Comparison of ENCODE assay signal across 9 cellular contexts in genomic region chr2:26067980-26068507, GRCh38. TPM values are rescaled to one million over a fixed set of nuclear protein-coding genes. Genes with fewer than 3 reads are reported as not detected.
DNase-seq lines count a peak whose midpoint lies in the region; ATAC-seq, FAIRE-seq and TF ChIP-seq lines count a peak whose summit lies in the region.
"Had no signal": no experiment of that assay in that cellular context is flagged by ENCODE, and none has a peak within 500 bp of the region (broad histone marks: within the 10 kb centered on the region; RNA-seq: fewer than 3 reads in every experiment).

No MANE protein-coding gene starts in this region.

- H4K20me1 ChIP-seq in H1 (replicated peaks in 1 of 2; ENCODE audit: control insufficient read depth in 1 of 2, insufficient read depth in 2 of 2, low read length in 2 of 2), result peaks cover 5 to 9% of the 10 kb centered on the region in 2 experiments
- peaks cover 98% of the 10 kb centered on the region for H4K20me1 ChIP-seq in smooth muscle cell (ENCODE audit: low read depth)

- CTCF ChIA-PET in H1 (lab: Charles Lee; ENCODE audit: partially characterized antibody), result no interaction called here

- H2BK5ac ChIP-seq in H1 (ENCODE audit: low read depth, low read length), result no peak overlapping the region

- POLR2A ChIA-PET in H1 (lab: Charles Lee; ENCODE audit: partially characterized antibody), result interaction anchor here (1.0 to 1.9 kb wide), 7 partner anchors 8 to 72 kb away, joined by 3 to 5 read pairs (median 3); partner anchors contain the start of gene RAB10

- no peak overlapping the region for H3K14ac ChIP-seq in H1 (ENCODE audit: insufficient read length)

- no peaks in the 10 kb centered on the region for H3K9me3 Mint-ChIP-seq in activated CD4-positive, alpha-beta T cell treated with anti-CD3 and anti-CD28 coated beads, Interleukin-2, amount 10 ng/mL, durations not matched to agents 24 days and 14 days

- TF ChIP-seq EP300 in H1 (IDR thresholded peaks at IDR 0.05; ENCODE audit: borderline replicate concordance in 1 of 2, low read depth in 2 of 2, low read length in 2 of 2), result no peak

- H3K36me3 ChIP-seq in H1 (ENCODE audit: control insufficient read depth in 2 of 4, insufficient read depth in 4 of 4, low read length in 3 of 4) (peaks cover 0 to 4% (median 0%) of the 10 kb centered on the region in 4 experiments; a peak in 1 of 8 replicates), smooth muscle cell (ENCODE audit: low read depth) (no peaks in the 10 kb centered on the region)

- intact Hi-C loops in activated CD4-positive, alpha-beta T cell treated with anti-CD3 and anti-CD28 coated beads, Interleukin-2, amount 10 ng/mL, durations not matched to agents 24 days and 14 days (cut with micrococcal nuclease), result loop anchor here (1.0 to 10.0 kb wide), 3 partner anchors 18 to 193 kb away; partner anchors contain the start of genes ASXL2 and RAB10
- intact Hi-C loops in left cardiac atrium (cut with DNase I), result no loop called here

- no peak for TF ChIP-seq RAD21 in H1 (IDR thresholded peaks at IDR 0.05 in 1 of 2, conservative IDR thresholded peaks at IDR 0.05 in 1 of 2; ENCODE audit: low read depth in 2 of 2, low read length in 2 of 2)

- H3K4me2 ChIP-seq in H1 (ENCODE audit: insufficient read depth in 1 of 2, low read depth in 2 of 2, low read length in 2 of 2) (0 out of 4 replicates have a peak overlapping the region, but pooled peaks of 1 of the 2 experiments have one; percentile 17), smooth muscle cell (peak overlapping the region; percentile 69)

- H4K91ac ChIP-seq in H1 (replicated peaks; ENCODE audit: insufficient read length, low read length), result no peak overlapping the region

- H4K8ac ChIP-seq in H1 (ENCODE audit: extremely low read depth, insufficient read depth, low read length), result no peak overlapping the region

- H2BK15ac ChIP-seq in H1 (ENCODE audit: low read length), result no peak overlapping the region

- peaks cover 0 to 11% (median 4%) of the 10 kb centered on the region in 4 experiments; a peak in 5 of 7 replicates for H3K4me1 ChIP-seq in H1 (replicated peaks in 1 of 4; ENCODE audit: control insufficient read depth in 3 of 4, insufficient read depth in 4 of 4, low read length in 3 of 4)
- peaks cover 12% of the 10 kb centered on the region for H3K4me1 ChIP-seq in smooth muscle cell (ENCODE audit: low read depth)

- peak overlapping the region; percentile 67 for H3K4me3 Mint-ChIP-seq in activated CD4-positive, alpha-beta T cell treated with anti-CD3 and anti-CD28 coated beads, Interleukin-2, amount 10 ng/mL, durations not matched to agents 24 days and 14 days

- H3K56ac ChIP-seq in H1 (replicated peaks; ENCODE audit: insufficient read length, low read depth, low read length), result no peak overlapping the region

- H3K4me3 ChIP-seq in H1 (ENCODE audit: extremely low read depth in 1 of 4, insufficient read depth in 2 of 4, low read depth in 3 of 4, low read length in 4 of 4) (no peak overlapping the region), smooth muscle cell (no peak overlapping the region)

- H2AFZ ChIP-seq in H1 (ENCODE audit: low read length) (no peak overlapping the region), smooth muscle cell (ENCODE audit: low read depth) (no peak overlapping the region)

- H3K9me3 ChIP-seq in H1 (ENCODE audit: insufficient read depth in 2 of 2, low read depth in 1 of 2, low read length in 1 of 2), result no peaks in the 10 kb centered on the region
- H3K9me3 ChIP-seq in smooth muscle cell (replicated peaks; ENCODE audit: low read depth), result no peaks in the 10 kb centered on the region

- no peak overlapping the region for H4K5ac ChIP-seq in H1 (ENCODE audit: insufficient read length, low read depth, low read length)

- no peak overlapping the region for H2AK5ac ChIP-seq in H1 (ENCODE audit: low read depth, low read length)

- peak overlapping the region; percentile 89 for H3K27ac Mint-ChIP-seq in activated CD4-positive, alpha-beta T cell treated with anti-CD3 and anti-CD28 coated beads, Interleukin-2, amount 10 ng/mL, durations not matched to agents 24 days and 14 days

- ATAC-seq in left cardiac atrium, result no peak

- FAIRE-seq in H1 (lab: Jason Lieb, UNC), result no peak

- 47% methylated on average over 3 of the region's 3 CpGs; no CpG with 5 or more reads in 1 of the 2 experiments for WGBS in H1 (ENCODE audit: extremely low coverage in 1 of 2, insufficient coverage in 1 of 2, insufficient read length in 1 of 2, insufficient replicate concordance in 2 of 2, low coverage in 1 of 2, low lambda C conversion rate in 2 of 2, missing lambda C conversion rate in 1 of 2), 2 experiments
- 54% methylated on average over 3 of the region's 3 CpGs for WGBS in smooth muscle cell (ENCODE audit: low lambda C conversion rate)

- TF ChIP-seq CTCF in H1 (IDR thresholded peaks at IDR 0.05; ENCODE audit: control extremely low read depth in 1 of 3, insufficient read depth in 1 of 3, low read depth in 1 of 3, low read length in 3 of 3), result no peak
- TF ChIP-seq CTCF in smooth muscle cell (IDR thresholded peaks at IDR 0.05; ENCODE audit: borderline replicate concordance, insufficient read depth, poor library complexity, severe bottlenecking), result no peak

- H3K23ac ChIP-seq in H1 (ENCODE audit: insufficient read length), result no peak overlapping the region

- H3K4ac ChIP-seq in H1 (replicated peaks; ENCODE audit: insufficient read length, low read depth, low read length), result no peak overlapping the region

- no peaks in the 10 kb centered on the region for H3K27me3 Mint-ChIP-seq in activated CD4-positive, alpha-beta T cell treated with anti-CD3 and anti-CD28 coated beads, Interleukin-2, amount 10 ng/mL, durations not matched to agents 24 days and 14 days

- H3K9ac ChIP-seq in H1 (replicated peaks in 1 of 4; ENCODE audit: extremely low read depth in 1 of 4, low read depth in 3 of 4, low read length in 3 of 4) (no peak overlapping the region), smooth muscle cell (ENCODE audit: low read depth) (no peak overlapping the region)

- H3K27ac ChIP-seq in H1 (ENCODE audit: low read depth, low read length) (peak overlapping the region; percentile 51), smooth muscle cell (ENCODE audit: low read depth) (peak overlapping the region; percentile 68)

- H2BK120ac ChIP-seq in H1 (replicated peaks; ENCODE audit: low read depth, low read length), result no peak overlapping the region

- no peak overlapping the region for H2BK20ac ChIP-seq in H1 (ENCODE audit: low read length)

- H3K23me2 ChIP-seq in H1 (ENCODE audit: low read depth, low read length), result no peaks in the 10 kb centered on the region

- no peak overlapping the region; the same call in 1 of the 2 replicates for H3K18ac ChIP-seq in H1 (ENCODE audit: extremely low read depth, low read length)

- H3F3A ChIP-seq in smooth muscle cell (ENCODE audit: low read depth), result peaks cover 12% of the 10 kb centered on the region

- no peak for TF ChIP-seq POLR2A in H1 (IDR thresholded peaks at IDR 0.05; ENCODE audit: control extremely low read depth in 1 of 2, low read depth in 2 of 2, low read length in 2 of 2)

- H3K79me2 ChIP-seq in H1 (ENCODE audit: control insufficient read depth in 1 of 2, insufficient read depth in 2 of 2, low read length in 2 of 2) (peaks cover 0 to 99% of the 10 kb centered on the region in 2 experiments), smooth muscle cell (ENCODE audit: low read depth) (peaks cover 89% of the 10 kb centered on the region)

- H3K4me1 Mint-ChIP-seq in activated CD4-positive, alpha-beta T cell treated with anti-CD3 and anti-CD28 coated beads, Interleukin-2, amount 10 ng/mL, durations not matched to agents 24 days and 14 days, result peaks cover 43% of the 10 kb centered on the region

- H3K79me1 ChIP-seq in H1 (ENCODE audit: low read depth, low read length), result no peaks in the 10 kb centered on the region; the same call in 1 of the 2 replicates

- H2BK12ac ChIP-seq in H1 (ENCODE audit: low read depth, low read length), result no peak overlapping the region

- peak; percentile 62 for DNase-seq in activated CD4-positive, alpha-beta T cell treated with anti-CD3 and anti-CD28 coated beads, Interleukin-2, amount 10 ng/mL, durations not matched to agents 24 days and 14 days
- no peak for DNase-seq in activated CD4-positive, alpha-beta T cell treated with anti-CD3 and anti-CD28 coated beads for 4 hours
- DNase-seq in OCI-M1 (lab: John Stamatoyannopoulos, UW) (peak; percentile 61), H1 (ENCODE audit: low read depth in 1 of 2, low spot score in 2 of 2) (no peak), smooth muscle cell (lab: John Stamatoyannopoulos, UW; ENCODE audit: unreplicated experiment) (no peak), left cardiac atrium (no peak), cerebellar cortex (ENCODE audit: low spot score) (no peak), iPS-NIHi11 (ENCODE audit: low spot score) (no peak)
- DNase-seq: H7 had no signal

- H3K27me3 ChIP-seq in H1 (replicated peaks in 1 of 4; ENCODE audit: control insufficient read depth in 3 of 4, extremely low read depth in 1 of 4, insufficient read depth in 3 of 4, low read length in 3 of 4), result no peaks in the 10 kb centered on the region
- H3K27me3 ChIP-seq in smooth muscle cell (ENCODE audit: low read depth), result no peaks in the 10 kb centered on the region

- H3K36me3 Mint-ChIP-seq in activated CD4-positive, alpha-beta T cell treated with anti-CD3 and anti-CD28 coated beads, Interleukin-2, amount 10 ng/mL, durations not matched to agents 24 days and 14 days (ENCODE audit: low read depth), result peaks cover 20% of the 10 kb centered on the region

TF ChIP-seq in H1, 55 proteins besides CTCF, POLR2A, EP300 and RAD21 (continues in another document):
- TF ChIP-seq TEAD4 (IDR thresholded peaks at IDR 0.05; ENCODE audit: low read depth, low read length) (no peak), RBBP5 (IDR thresholded peaks at IDR 0.05; ENCODE audit: borderline replicate concordance, low read depth, low read length) (no peak), SAP30 (IDR thresholded peaks at IDR 0.05; ENCODE audit: insufficient read depth, insufficient replicate concordance, low read length) (no peak)

RNA-seq across cellular contexts. Expression of gene RAB10, which starts 34.2 kb away (rescaled TPM):
- total RNA-seq in activated CD4-positive, alpha-beta T cell treated with anti-CD3 and anti-CD28 coated beads, Interleukin-2, amount 10 ng/mL, durations not matched to agents 24 days and 14 days, result 133 and 141 TPM in 2 replicates
- 127 and 136 TPM in 2 replicates for total RNA-seq in H1 (2021; fragmentation: NEBNext Ultra II Directional; extraction: Animal tissue kit (Norgen Biotek cat#: 25700))
- polyA plus RNA-seq in H1 (2011; rRNA removed) (42.6 and 54.0 TPM in 2 replicates), smooth muscle cell (101 and 111 TPM in 2 replicates)
- polyA plus RNA-seq in H1 (2011; cell fraction: cytosol; rRNA removed), result 89.1 TPM
- polyA plus RNA-seq in H1 (2011; cell fraction: nucleus; rRNA removed), result 33.3 TPM
- 86.7 to 134 TPM (median 95.2 TPM) in 4 replicates for polyA plus RNA-seq in H1 (2012, experiment 1 of 2)
- 36.5 TPM for polyA plus RNA-seq in H1 (2012, experiment 2 of 2)
- 78.4 TPM for polyA plus RNA-seq in H1 (2013, experiment 1 of 2)
- 84.4 TPM for polyA plus RNA-seq in H1 (2013, experiment 2 of 2)
- 40.8 and 48.4 TPM in 2 replicates for polyA minus RNA-seq in H1 (2011; rRNA and poly(A)+ RNA removed)
- polyA minus RNA-seq in H1 (2011; cell fraction: cytosol; rRNA and poly(A)+ RNA removed), result 67.7 TPM
- 47.1 TPM for polyA minus RNA-seq in H1 (2011; cell fraction: nucleus; rRNA and poly(A)+ RNA removed)
- total RNA-seq in smooth muscle cell (121 and 149 TPM in 2 replicates), left cardiac atrium (100 to 1,000 TPM in 1 of 2 donors, 10 to 100 TPM in 1; 93.8 to 108 TPM)

Comparison
In these comparisons a context has a peak if more than half of its experiments do, and no peak if none do; other contexts are left out.
1. DNase-seq: peak in activated CD4-positive, alpha-beta T cell treated with anti-CD3 and anti-CD28 coated beads, Interleukin-2, amount 10 ng/mL, durations not matched to agents 24 days and 14 days (single experiment) and OCI-M1 (single experiment); none in activated CD4-positive, alpha-beta T cell treated with anti-CD3 and anti-CD28 coated beads for 4 hours (0 of 2), H1 (0 of 2), smooth muscle cell (single experiment), left cardiac atrium (single experiment), cerebellar cortex (single experiment) and iPS-NIHi11 (single experiment).